1 cellular context compared by ENCODE assay signal in genomic region chr20:64043768-64044167, GRCh38.
TF ChIP-seq lines count a peak whose summit lies in the region.

No MANE protein-coding gene starts in this region.

TF ChIP-seq in HepG2, 621 proteins besides CTCF, POLR2A, EP300 and RAD21:
- TF ChIP-seq REL (CRISPR knock-in tag; conservative IDR thresholded peaks at IDR 0.05) (no peak), ZNF75D (CRISPR knock-in tag; IDR thresholded peaks at IDR 0.05; ENCODE audit: borderline replicate concordance) (no peak), KLF12 (CRISPR knock-in tag; IDR thresholded peaks at IDR 0.05; ENCODE audit: borderline replicate concordance) (no peak), ZBTB10 (CRISPR knock-in tag; IDR thresholded peaks at IDR 0.05; ENCODE audit: borderline replicate concordance) (no peak), MLX (CRISPR knock-in tag; IDR thresholded peaks at IDR 0.05) (no peak), ZFAT (CRISPR knock-in tag; conservative IDR thresholded peaks at IDR 0.05) (no peak), POGK (CRISPR knock-in tag; conservative IDR thresholded peaks at IDR 0.05) (no peak), NR2F1 (CRISPR knock-in tag; IDR thresholded peaks at IDR 0.05) (no peak), BHLHE40 (IDR thresholded peaks at IDR 0.05; ENCODE audit: low read length) (no peak), ZNF558 (CRISPR knock-in tag; IDR thresholded peaks at IDR 0.05; ENCODE audit: borderline replicate concordance) (no peak)
